ENCODE assay signal across 2 cellular contexts in the genomic region with DNA sequence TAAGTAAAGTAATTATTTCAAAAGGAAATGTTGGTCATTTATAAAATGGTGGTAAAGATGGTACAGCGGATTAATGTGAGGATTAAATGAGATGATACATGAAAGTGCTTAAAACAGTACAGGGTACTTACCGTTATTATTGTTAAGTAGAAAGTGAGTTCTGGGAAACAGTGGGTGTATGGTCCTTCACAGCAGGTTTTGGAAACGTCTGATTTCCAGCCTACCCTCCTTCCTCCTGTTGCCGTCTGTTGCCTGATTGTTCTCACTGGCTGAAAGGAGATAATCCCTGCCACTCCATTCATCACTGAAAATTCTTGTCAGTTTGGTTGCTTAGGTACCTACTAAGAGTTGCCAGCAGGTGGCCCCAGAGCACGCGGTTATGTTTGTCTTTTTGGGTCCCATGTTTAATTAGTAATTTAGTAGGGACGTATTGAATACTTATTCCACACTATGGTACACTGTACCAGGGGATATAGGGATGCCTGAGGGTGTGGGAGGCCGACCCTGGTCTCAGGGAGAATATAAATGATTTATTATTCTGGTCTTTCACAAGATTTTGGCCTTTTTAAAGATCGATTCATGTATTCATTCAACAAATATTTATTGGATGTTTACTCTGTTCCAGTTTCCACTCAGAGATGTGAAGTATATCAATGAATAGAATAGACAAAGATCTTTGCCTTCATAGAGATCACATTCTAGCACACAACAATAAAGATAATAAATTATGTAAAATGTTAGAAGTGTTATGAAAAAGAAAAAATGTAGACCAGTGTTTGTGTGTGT.
TF ChIP-seq lines count a peak whose summit lies in the region.

No MANE protein-coding gene starts in this region.

TF ChIP-seq in GM12891, 5 proteins besides CTCF, POLR2A, EP300 and RAD21 (continued from another document):
- TF ChIP-seq POU2F2 (IDR thresholded peaks at IDR 0.05; ENCODE audit: low read depth, low read length): no peak

TF ChIP-seq in HepG2, 621 proteins besides CTCF, POLR2A, EP300 and RAD21 (continued from another document):
- TF ChIP-seq ATF7 (IDR thresholded peaks at IDR 0.05) (no peak), ATF7 (CRISPR knock-in tag; IDR thresholded peaks at IDR 0.05) (no peak), ZSCAN9 (CRISPR knock-in tag; IDR thresholded peaks at IDR 0.05; ENCODE audit: borderline replicate concordance) (no peak), SMC3 (IDR thresholded peaks at IDR 0.05; ENCODE audit: low read length) (peak; percentile 43; the same call in 1 of the 2 replicates), ZNF282 (IDR thresholded peaks at IDR 0.05; ENCODE audit: partially characterized antibody) (no peak), MXD4 (CRISPR knock-in tag; IDR thresholded peaks at IDR 0.05) (no peak), PTBP1 (IDR thresholded peaks at IDR 0.05; ENCODE audit: low read depth, low read length, poor library complexity, severe bottlenecking) (no peak), ZNF549 (CRISPR knock-in tag; IDR thresholded peaks at IDR 0.05) (no peak)
- TF ChIP-seq, protein P1, sequence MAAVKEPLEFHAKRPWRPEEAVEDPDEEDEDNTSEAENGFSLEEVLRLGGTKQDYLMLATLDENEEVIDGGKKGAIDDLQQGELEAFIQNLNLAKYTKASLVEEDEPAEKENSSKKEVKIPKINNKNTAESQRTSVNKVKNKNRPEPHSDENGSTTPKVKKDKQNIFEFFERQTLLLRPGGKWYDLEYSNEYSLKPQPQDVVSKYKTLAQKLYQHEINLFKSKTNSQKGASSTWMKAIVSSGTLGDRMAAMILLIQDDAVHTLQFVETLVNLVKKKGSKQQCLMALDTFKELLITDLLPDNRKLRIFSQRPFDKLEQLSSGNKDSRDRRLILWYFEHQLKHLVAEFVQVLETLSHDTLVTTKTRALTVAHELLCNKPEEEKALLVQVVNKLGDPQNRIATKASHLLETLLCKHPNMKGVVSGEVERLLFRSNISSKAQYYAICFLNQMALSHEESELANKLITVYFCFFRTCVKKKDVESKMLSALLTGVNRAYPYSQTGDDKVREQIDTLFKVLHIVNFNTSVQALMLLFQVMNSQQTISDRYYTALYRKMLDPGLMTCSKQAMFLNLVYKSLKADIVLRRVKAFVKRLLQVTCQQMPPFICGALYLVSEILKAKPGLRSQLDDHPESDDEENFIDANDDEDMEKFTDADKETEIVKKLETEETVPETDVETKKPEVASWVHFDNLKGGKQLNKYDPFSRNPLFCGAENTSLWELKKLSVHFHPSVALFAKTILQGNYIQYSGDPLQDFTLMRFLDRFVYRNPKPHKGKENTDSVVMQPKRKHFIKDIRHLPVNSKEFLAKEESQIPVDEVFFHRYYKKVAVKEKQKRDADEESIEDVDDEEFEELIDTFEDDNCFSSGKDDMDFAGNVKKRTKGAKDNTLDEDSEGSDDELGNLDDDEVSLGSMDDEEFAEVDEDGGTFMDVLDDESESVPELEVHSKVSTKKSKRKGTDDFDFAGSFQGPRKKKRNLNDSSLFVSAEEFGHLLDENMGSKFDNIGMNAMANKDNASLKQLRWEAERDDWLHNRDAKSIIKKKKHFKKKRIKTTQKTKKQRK (IDR thresholded peaks at IDR 0.05; ENCODE audit: low read length): no peak
